In genomic region chr20:41540459-41540858, GRCh38 we compare ENCODE assay signal across 1 cellular context.
TF ChIP-seq lines count a peak whose summit lies in the region.

No MANE protein-coding gene starts in this region.

TF ChIP-seq in HepG2, 621 proteins besides CTCF, POLR2A, EP300 and RAD21 (continued from another document and continues in another):
- TF ChIP-seq ARID3A (IDR thresholded peaks at IDR 0.05; ENCODE audit: low read depth, low read length), result no peak
- TF ChIP-seq RORA (CRISPR knock-in tag; IDR thresholded peaks at IDR 0.05), result no peak
- TF ChIP-seq DZIP1 (CRISPR knock-in tag; IDR thresholded peaks at IDR 0.05), result no peak
- peak; percentile 64 for TF ChIP-seq ARID5B (CRISPR knock-in tag; IDR thresholded peaks at IDR 0.05)
- TF ChIP-seq CC2D1A (CRISPR knock-in tag; IDR thresholded peaks at IDR 0.05), result no peak
- no peak for TF ChIP-seq HOXA7 (CRISPR knock-in tag; IDR thresholded peaks at IDR 0.05)
- no peak for TF ChIP-seq MZF1 (CRISPR knock-in tag; IDR thresholded peaks at IDR 0.05; ENCODE audit: borderline replicate concordance)
- no peak for TF ChIP-seq ZBTB49 (CRISPR knock-in tag; IDR thresholded peaks at IDR 0.05; ENCODE audit: borderline replicate concordance)
- TF ChIP-seq ZNF160 (CRISPR knock-in tag; IDR thresholded peaks at IDR 0.05), result no peak
- no peak for TF ChIP-seq THRA (CRISPR knock-in tag; IDR thresholded peaks at IDR 0.05; ENCODE audit: borderline replicate concordance)
- TF ChIP-seq JUNB (CRISPR knock-in tag; IDR thresholded peaks at IDR 0.05; ENCODE audit: borderline replicate concordance), result no peak
- TF ChIP-seq TERF1 (CRISPR knock-in tag; IDR thresholded peaks at IDR 0.05), result no peak
- TF ChIP-seq AFF4 (CRISPR knock-in tag; IDR thresholded peaks at IDR 0.05), result no peak
- TF ChIP-seq PHF21A (CRISPR knock-in tag; IDR thresholded peaks at IDR 0.05), result no peak
- no peak for TF ChIP-seq ZNF563 (CRISPR knock-in tag; IDR thresholded peaks at IDR 0.05)
- peak; percentile 71; the same call in 1 of the 2 replicates for TF ChIP-seq HNF4G (IDR thresholded peaks at IDR 0.05; ENCODE audit: borderline replicate concordance, low read depth, low read length)
- peak; percentile 42; the same call in 1 of the 2 replicates for TF ChIP-seq HNF4G (CRISPR knock-in tag; IDR thresholded peaks at IDR 0.05; ENCODE audit: borderline replicate concordance, low read depth)
- TF ChIP-seq HBP1 (CRISPR knock-in tag; IDR thresholded peaks at IDR 0.05; ENCODE audit: low read depth), result 0 out of 2 replicates have a peak, but pooled peaks have one; percentile 27
- TF ChIP-seq NCOA1 (CRISPR knock-in tag; IDR thresholded peaks at IDR 0.05), result no peak
- no peak for TF ChIP-seq ZNF850 (CRISPR knock-in tag; conservative IDR thresholded peaks at IDR 0.05)
- no peak for TF ChIP-seq MAFF (IDR thresholded peaks at IDR 0.05; ENCODE audit: low read depth, low read length)
- no peak for TF ChIP-seq ZNF564 (CRISPR knock-in tag; IDR thresholded peaks at IDR 0.05)
- TF ChIP-seq ZEB1 (IDR thresholded peaks at IDR 0.05; ENCODE audit: insufficient replicate concordance, low read depth), result no peak
- TF ChIP-seq ZNF547 (CRISPR knock-in tag; IDR thresholded peaks at IDR 0.05), result no peak
- TF ChIP-seq ZBTB3 (CRISPR knock-in tag; IDR thresholded peaks at IDR 0.05; ENCODE audit: borderline replicate concordance, low read depth), result no peak
- TF ChIP-seq PPARG (CRISPR knock-in tag; conservative IDR thresholded peaks at IDR 0.05), result no peak
- TF ChIP-seq ZFP62 (CRISPR knock-in tag; IDR thresholded peaks at IDR 0.05), result no peak
- TF ChIP-seq ZBTB44 (CRISPR knock-in tag; IDR thresholded peaks at IDR 0.05), result no peak
- TF ChIP-seq ZBTB34 (CRISPR knock-in tag; IDR thresholded peaks at IDR 0.05), result no peak
- TF ChIP-seq ZNF513 (CRISPR knock-in tag; conservative IDR thresholded peaks at IDR 0.05), result no peak
- TF ChIP-seq CENPX (CRISPR knock-in tag; IDR thresholded peaks at IDR 0.05), result no peak
- peak; percentile 58; the same call in 1 of the 2 replicates for TF ChIP-seq AHR (CRISPR knock-in tag; IDR thresholded peaks at IDR 0.05)
